21 cellular contexts compared by ENCODE assay signal in the genomic region with DNA sequence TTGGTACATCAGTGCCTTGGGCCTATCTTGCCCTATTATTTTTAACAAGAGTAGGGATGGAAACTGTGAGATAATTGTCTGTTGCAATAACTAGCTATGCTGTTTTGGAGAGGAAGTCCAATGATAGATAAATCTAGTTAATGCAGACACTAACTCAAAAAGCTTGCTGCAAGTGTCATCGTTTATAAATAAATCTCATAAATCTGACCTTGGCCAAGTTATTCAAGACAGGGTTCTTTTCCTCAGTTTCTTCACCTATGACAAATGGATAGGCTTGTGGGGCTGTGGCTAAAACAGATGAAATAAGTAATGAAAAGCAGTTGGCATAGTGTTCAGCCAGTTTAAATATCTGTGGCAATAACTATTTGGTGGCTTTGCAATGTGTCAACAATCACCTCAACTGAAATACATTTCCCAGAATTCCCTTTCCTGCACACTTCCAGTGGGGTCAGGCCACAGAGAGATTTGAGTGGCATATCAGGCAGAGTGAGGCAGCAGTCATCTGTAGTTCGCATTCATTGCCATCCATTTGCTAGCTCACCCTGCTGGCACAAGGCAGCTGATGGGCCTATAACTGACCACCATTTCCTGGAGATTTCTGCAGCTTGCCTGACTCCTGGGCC.
DNase-seq lines count a peak whose midpoint lies in the region; ATAC-seq and TF ChIP-seq lines count a peak whose summit lies in the region.
"Had no signal": no experiment of that assay in that cellular context is flagged by ENCODE, and none has a peak within 500 bp of the region (broad histone marks: within the 10 kb centered on the region; RNA-seq: fewer than 3 reads in every experiment).

No MANE protein-coding gene starts in this region.

- H3K56ac ChIP-seq in IMR-90 (ENCODE audit: extremely low read depth, insufficient read depth, low read length) = no peak overlapping the region

- TF ChIP-seq CTCF in AG10803 (conservative IDR thresholded peaks at IDR 0.05; ENCODE audit: low read length) = no peak
- TF ChIP-seq CTCF in IMR-90 (conservative IDR thresholded peaks at IDR 0.05; ENCODE audit: low read depth, low read length) = no peak
- no peak for TF ChIP-seq CTCF in psoas muscle (IDR thresholded peaks at IDR 0.05)

- TF ChIP-seq POLR2A in IMR-90 (IDR thresholded peaks at IDR 0.05; ENCODE audit: low read depth, low read length) = no peak

- no CpG with 5 or more reads among the region's 2 CpGs for WGBS in IMR-90 (ENCODE audit: extremely low coverage in 2 of 2, insufficient read length in 1 of 2), 2 experiments
- 56 to 77% (median 70%) methylated on average over 2 of the region's 2 CpGs for WGBS in psoas muscle, 3 donors

- H3K27ac ChIP-seq in IMR-90 (ENCODE audit: insufficient read depth, low read length) (no peak overlapping the region), psoas muscle (peak overlapping the region; percentile 65)
- H3K27ac ChIP-seq: 22Rv1, A549, BLaER1, HL-60 had no signal

- in situ Hi-C loops in IMR-90 (cut with MboI; ENCODE audit: low sequenced_read_pairs) = no loop called here

- no peaks in the 10 kb centered on the region for H3K9me1 ChIP-seq in IMR-90 (ENCODE audit: insufficient read depth, low read length)

- peaks cover 9% of the 10 kb centered on the region for H3K9me3 ChIP-seq in IMR-90 (ENCODE audit: control insufficient read depth, insufficient read depth, low read length)
- H3K9me3 ChIP-seq in psoas muscle = peaks cover 17% of the 10 kb centered on the region

- intact Hi-C loops in IMR-90 (cut with micrococcal nuclease) = no loop called here
- intact Hi-C loops in psoas muscle (cut with DNase I) = no loop called here

- H2BK20ac ChIP-seq in IMR-90 (ENCODE audit: low read depth, low read length) = no peak overlapping the region

- no peak overlapping the region for H3K14ac ChIP-seq in IMR-90 (replicated peaks; ENCODE audit: low read depth, low read length)

- CTCF ChIA-PET in IMR-90 (lab: Yijun Ruan, JAX) = interaction anchor here (0.7 kb wide), 2 partner anchors 575 to 917 kb away, joined by 3 to 4 read pairs; no protein-coding TSS in a partner anchor

- H4K8ac ChIP-seq in IMR-90 (ENCODE audit: low read depth in 2 of 2, low read length in 2 of 2) = no peak overlapping the region

- no peak overlapping the region for H3K23ac ChIP-seq in IMR-90 (ENCODE audit: low read depth, low read length)

- peak overlapping the region; percentile 63 for H2AFZ ChIP-seq in IMR-90 (replicated peaks; ENCODE audit: low read length, poor library complexity)

- H3K36me3 ChIP-seq in IMR-90 (ENCODE audit: control insufficient read depth, insufficient read depth, low read length) (no peaks in the 10 kb centered on the region), psoas muscle (ENCODE audit: insufficient read depth in 1 of 2, low read depth in 1 of 2) (no peaks in the 10 kb centered on the region)
- H3K36me3 ChIP-seq: BLaER1 had no signal

- H3K27me3 ChIP-seq in IMR-90 (ENCODE audit: control insufficient read depth, insufficient read depth, low read length) (no peaks in the 10 kb centered on the region), psoas muscle (ENCODE audit: insufficient read depth in 3 of 3, low read length in 2 of 3) (no peaks in the 10 kb centered on the region)
- H3K27me3 ChIP-seq: BLaER1 had no signal

- H3K4me1 ChIP-seq in IMR-90 (ENCODE audit: control insufficient read depth, insufficient read depth, low read length) (no peaks in the 10 kb centered on the region), psoas muscle (peaks cover 32% of the 10 kb centered on the region)
- H3K4me1 ChIP-seq: A549, BLaER1 had no signal

- H2BK120ac ChIP-seq in IMR-90 (ENCODE audit: low read depth, low read length) = no peak overlapping the region

- no TSS peak for BruUV-seq in IMR-90 (replicated peaks; lab: Mats Ljungman, UMichigan)

- POLR2A ChIA-PET in IMR-90 (lab: Charles Lee; ENCODE audit: unreplicated experiment) = no interaction called here

- no peak overlapping the region for H2AK5ac ChIP-seq in IMR-90 (ENCODE audit: low read depth, low read length)

- ATAC-seq in IMR-90 (ENCODE audit: low read depth) (no peak), left lobe of liver (peak; percentile 76), psoas muscle (peak; percentile 63 to 90 (median 68)), HG03025 (IDR thresholded peaks at IDR 0.05; ENCODE audit: low FRiP score, unreplicated experiment) (no peak), GM21528 (IDR thresholded peaks at IDR 0.05; ENCODE audit: low FRiP score, unreplicated experiment) (no peak)
- ATAC-seq: A549, HCT116, K562 had no signal

- dilution Hi-C loops in IMR-90 (cut with HindIII; ENCODE audit: low sequenced_read_pairs, unreplicated experiment) = no loop called here

- H4K20me1 ChIP-seq in IMR-90 (ENCODE audit: insufficient read depth, low read length) = no peaks in the 10 kb centered on the region
- H4K20me1 ChIP-seq: BLaER1 had no signal

- no peak overlapping the region for H3K4me2 ChIP-seq in IMR-90 (ENCODE audit: low read depth, low read length)
- H3K4me2 ChIP-seq: A549, BLaER1 had no signal

- H2AK9ac ChIP-seq in IMR-90 (replicated peaks; ENCODE audit: low read depth, low read length, poor library complexity) = no peak overlapping the region

- no peak overlapping the region for H3K4ac ChIP-seq in IMR-90 (ENCODE audit: low read depth, low read length)

- H2BK5ac ChIP-seq in IMR-90 (ENCODE audit: low read depth, low read length, poor library complexity, severe bottlenecking) = no peak overlapping the region

- no peak overlapping the region for H4K5ac ChIP-seq in IMR-90 (ENCODE audit: low read depth, low read length)

- no peak overlapping the region for H3K9ac ChIP-seq in IMR-90 (ENCODE audit: low read depth, low read length)
- H3K9ac ChIP-seq: BLaER1 had no signal

- H2BK15ac ChIP-seq in IMR-90 (ENCODE audit: low read depth, low read length) = no peak overlapping the region

- H3K79me1 ChIP-seq in IMR-90 (ENCODE audit: low read depth in 1 of 2, low read length in 2 of 2) = no peaks in the 10 kb centered on the region

- no peak overlapping the region for H3K18ac ChIP-seq in IMR-90 (ENCODE audit: low read depth, low read length)

- no peak for TF ChIP-seq RAD21 in IMR-90 (IDR thresholded peaks at IDR 0.05; ENCODE audit: low read length)

- no peak overlapping the region for H4K91ac ChIP-seq in IMR-90 (ENCODE audit: insufficient read depth, low read depth, low read length)

- DNase-seq in AG10803 (ENCODE audit: low read depth) = peak; percentile 72
- no peak for DNase-seq in IMR-90
- DNase-seq in left lobe of liver (ENCODE audit: low spot score) = no peak
- DNase-seq in psoas muscle = no peak
- DNase-seq in NCI-H2171 (lab: John Stamatoyannopoulos, UW) = no peak
- DNase-seq in activated gamma-delta T cell treated with Interleukin-2 at 50 U/mL for 16 hours = no peak
- DNase-seq: Calu3; CD4-positive, alpha-beta memory T cell; DMS79 treated with DMSO at 0.1 percent for 48 hours; GF-D8; GOT3; H7; HFFc6 had no signal

- H3K4me3 ChIP-seq in AG10803 (ENCODE audit: low read length) (no peak overlapping the region), IMR-90 (ENCODE audit: insufficient read depth, low read depth, low read length) (no peak overlapping the region), psoas muscle (no peak overlapping the region)
- H3K4me3 ChIP-seq: A549, BLaER1, K562 had no signal

TF ChIP-seq in IMR-90, 13 proteins besides CTCF, POLR2A, EP300 and RAD21:
- TF ChIP-seq, protein P1, sequence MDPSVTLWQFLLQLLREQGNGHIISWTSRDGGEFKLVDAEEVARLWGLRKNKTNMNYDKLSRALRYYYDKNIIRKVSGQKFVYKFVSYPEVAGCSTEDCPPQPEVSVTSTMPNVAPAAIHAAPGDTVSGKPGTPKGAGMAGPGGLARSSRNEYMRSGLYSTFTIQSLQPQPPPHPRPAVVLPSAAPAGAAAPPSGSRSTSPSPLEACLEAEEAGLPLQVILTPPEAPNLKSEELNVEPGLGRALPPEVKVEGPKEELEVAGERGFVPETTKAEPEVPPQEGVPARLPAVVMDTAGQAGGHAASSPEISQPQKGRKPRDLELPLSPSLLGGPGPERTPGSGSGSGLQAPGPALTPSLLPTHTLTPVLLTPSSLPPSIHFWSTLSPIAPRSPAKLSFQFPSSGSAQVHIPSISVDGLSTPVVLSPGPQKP (IDR thresholded peaks at IDR 0.05; ENCODE audit: borderline replicate concordance, low read depth, low read length) = no peak
- TF ChIP-seq BHLHE40 (IDR thresholded peaks at IDR 0.05; ENCODE audit: low read depth, low read length) = no peak
- no peak for TF ChIP-seq MXI1 (IDR thresholded peaks at IDR 0.05; ENCODE audit: borderline replicate concordance, low read depth, low read length)
- TF ChIP-seq CEBPB (IDR thresholded peaks at IDR 0.05; ENCODE audit: low read depth, low read length) = no peak
- no peak for TF ChIP-seq MAFK (IDR thresholded peaks at IDR 0.05; ENCODE audit: low read depth, low read length)
- no peak for TF ChIP-seq FOS (IDR thresholded peaks at IDR 0.05; ENCODE audit: low read depth, low read length)
- no peak for TF ChIP-seq RFX5 (IDR thresholded peaks at IDR 0.05; ENCODE audit: low read depth, low read length)
- no peak for TF ChIP-seq SMC3 (IDR thresholded peaks at IDR 0.05; ENCODE audit: low read depth, low read length)
- no peak for TF ChIP-seq MAZ (IDR thresholded peaks at IDR 0.05; ENCODE audit: borderline replicate concordance, low read depth, low read length)
- TF ChIP-seq, protein P2, sequence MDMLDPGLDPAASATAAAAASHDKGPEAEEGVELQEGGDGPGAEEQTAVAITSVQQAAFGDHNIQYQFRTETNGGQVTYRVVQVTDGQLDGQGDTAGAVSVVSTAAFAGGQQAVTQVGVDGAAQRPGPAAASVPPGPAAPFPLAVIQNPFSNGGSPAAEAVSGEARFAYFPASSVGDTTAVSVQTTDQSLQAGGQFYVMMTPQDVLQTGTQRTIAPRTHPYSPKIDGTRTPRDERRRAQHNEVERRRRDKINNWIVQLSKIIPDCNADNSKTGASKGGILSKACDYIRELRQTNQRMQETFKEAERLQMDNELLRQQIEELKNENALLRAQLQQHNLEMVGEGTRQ (IDR thresholded peaks at IDR 0.05; ENCODE audit: low read depth, low read length) = no peak
- TF ChIP-seq RCOR1 (IDR thresholded peaks at IDR 0.05; ENCODE audit: insufficient replicate concordance, low read length) = no peak
- TF ChIP-seq CHD1 (IDR thresholded peaks at IDR 0.05; ENCODE audit: low read depth, low read length) = no peak
- TF ChIP-seq NFE2L2 (IDR thresholded peaks at IDR 0.05; ENCODE audit: low read depth, low read length) = no peak
TF ChIP-seq in IMR-90: peak in this region for 0.

Comparison
In these comparisons a context has a peak if more than half of its experiments do, and no peak if none do; other contexts are left out.
1. ATAC-seq: peak in left lobe of liver (single experiment) and psoas muscle (4 of 4); none in IMR-90 (single experiment), HG03025 (single experiment) and GM21528 (single experiment).